Comparison of ENCODE assay signal across 10 cellular contexts in the genomic region with DNA sequence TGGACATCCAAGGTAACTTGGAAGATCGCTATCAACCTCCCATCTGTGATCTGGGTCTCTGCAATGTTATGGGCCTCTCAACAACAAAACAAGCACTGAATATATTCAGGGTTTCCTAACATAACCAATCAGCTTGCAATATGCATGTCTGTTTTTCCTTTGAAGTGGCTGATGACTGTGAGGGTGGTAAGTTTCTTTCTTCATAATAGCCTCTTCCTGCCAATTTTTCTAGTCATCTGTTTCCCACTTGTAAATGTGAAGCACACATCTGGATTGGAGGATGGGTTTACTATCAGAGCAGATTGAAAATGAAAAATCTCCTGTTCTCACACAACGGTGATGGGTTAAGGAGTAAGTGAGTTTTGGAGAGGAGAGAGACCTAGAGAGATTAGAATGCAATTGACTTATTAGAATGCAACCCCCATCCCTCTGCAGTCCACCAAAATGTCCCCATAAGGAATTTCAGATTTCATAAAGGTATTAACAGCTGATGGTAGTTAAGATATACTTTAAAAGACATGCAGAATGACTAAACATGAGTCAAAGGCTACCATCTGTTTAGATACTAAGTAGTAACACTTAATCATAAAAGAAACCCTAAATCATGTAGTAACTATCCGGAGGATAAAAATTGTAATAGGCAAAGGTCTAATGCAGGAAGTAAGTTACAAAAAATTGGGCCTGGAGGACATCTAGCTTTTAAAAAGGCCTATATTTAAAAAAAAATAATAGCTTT. TPM values are rescaled to one million over a fixed set of nuclear protein-coding genes. Genes with fewer than 3 reads are reported as not detected.
DNase-seq lines count a peak whose midpoint lies in the region; ATAC-seq lines count a peak whose summit lies in the region.
"Had no signal": no experiment of that assay in that cellular context is flagged by ENCODE, and none has a peak within 500 bp of the region (broad histone marks: within the 10 kb centered on the region; RNA-seq: fewer than 3 reads in every experiment).

No MANE protein-coding gene starts in this region.

- peak; percentile 3 for DNase-seq in CD1c-positive myeloid dendritic cell (ENCODE audit: extremely low spot score)
- DNase-seq in HCEC 1CT, result peak; percentile 96
- DNase-seq in iris pigment epithelial cell (ENCODE audit: low read depth), result peak; percentile 94
- no peak for DNase-seq in NK-92 treated with Interleukin-12 subunit alpha and Interleukin-12 subunit beta, amount 100 ng/mL, for 24 hours (lab: John Stamatoyannopoulos, UW)
- DNase-seq in hypothalamus (lab: John Stamatoyannopoulos, UW), result no peak
- DNase-seq: GDM1, NCI-H2171 had no signal

- no peaks in the 10 kb centered on the region for H3K27me3 Mint-ChIP-seq in activated T-helper 17 cell treated with anti-CD3 and anti-CD28 coated beads, Interleukin-2, amount 50 U/mL, for 72 hours

- H3K27ac Mint-ChIP-seq in activated T-helper 17 cell treated with anti-CD3 and anti-CD28 coated beads, Interleukin-2, amount 50 U/mL, for 72 hours, result peak overlapping the region; percentile 91

- peaks cover 96% of the 10 kb centered on the region for H3K36me3 Mint-ChIP-seq in activated T-helper 17 cell treated with anti-CD3 and anti-CD28 coated beads, Interleukin-2, amount 50 U/mL, for 72 hours (ENCODE audit: low read depth)

- H3K9me3 Mint-ChIP-seq in activated T-helper 17 cell treated with anti-CD3 and anti-CD28 coated beads, Interleukin-2, amount 50 U/mL, for 72 hours, result no peaks in the 10 kb centered on the region

- peak; percentile 95 for ATAC-seq in activated T-helper 17 cell treated with anti-CD3 and anti-CD28 coated beads, Interleukin-2, amount 50 U/mL, for 72 hours (replicated peaks)
- ATAC-seq in HG03039 (IDR thresholded peaks at IDR 0.05; ENCODE audit: unreplicated experiment), result no peak
- no peak for ATAC-seq in HG02870 (IDR thresholded peaks at IDR 0.05; ENCODE audit: unreplicated experiment)

- H3K4me1 Mint-ChIP-seq in activated T-helper 17 cell treated with anti-CD3 and anti-CD28 coated beads, Interleukin-2, amount 50 U/mL, for 72 hours, result peaks cover 16% of the 10 kb centered on the region

- H3K4me3 Mint-ChIP-seq in activated T-helper 17 cell treated with anti-CD3 and anti-CD28 coated beads, Interleukin-2, amount 50 U/mL, for 72 hours, result peak overlapping the region; percentile 71

RNA-seq across cellular contexts. Expression of a gene that starts 58.4 kb away (rescaled TPM):
- 10 to 100 TPM in 1 of 2 donors, 1 to 10 TPM in 1; 7.8 to 13.4 TPM for total RNA-seq in activated T-helper 17 cell treated with anti-CD3 and anti-CD28 coated beads, Interleukin-2, amount 50 U/mL, for 72 hours

Comparison
In these comparisons a context has a peak if more than half of its experiments do, and no peak if none do; other contexts are left out.
1. DNase-seq: peak in CD1c-positive myeloid dendritic cell (single experiment), HCEC 1CT (single experiment) and iris pigment epithelial cell (single experiment); none in NK-92 treated with Interleukin-12 subunit alpha and Interleukin-12 subunit beta, amount 100 ng/mL, for 24 hours (single experiment) and hypothalamus (0 of 51).